Comparison of ENCODE assay signal across 18 cellular contexts in genomic region chr1:230422221-230422981, GRCh38. TPM values are rescaled to one million over a fixed set of nuclear protein-coding genes. Genes with fewer than 3 reads are reported as not detected.
DNase-seq lines count a peak whose midpoint lies in the region; ATAC-seq, FAIRE-seq and TF ChIP-seq lines count a peak whose summit lies in the region.
"Had no signal": no experiment of that assay in that cellular context is flagged by ENCODE, and none has a peak within 500 bp of the region (broad histone marks: within the 10 kb centered on the region; RNA-seq: fewer than 3 reads in every experiment).

No MANE protein-coding gene starts in this region.

- peaks cover 43% of the 10 kb centered on the region for H3K4me1 ChIP-seq in HUES64 (ENCODE audit: insufficient read depth, low read length)
- H3K4me1 ChIP-seq in OCI-LY3 (ENCODE audit: low read length): peaks cover 21% of the 10 kb centered on the region
- H3K4me1 ChIP-seq in kidney (ENCODE audit: control insufficient read depth in 1 of 2, insufficient read depth in 1 of 2, low read depth in 1 of 2, low read length in 2 of 2): peaks cover 0 to 9% of the 10 kb centered on the region in 2 donors
- no peaks in the 10 kb centered on the region for H3K4me1 ChIP-seq in HAP-1
- H3K4me1 ChIP-seq: SJCRH30 had no signal

- peak; percentile 80 for DNase-seq in DMS79 treated with DMSO at 0.1 percent for 48 hours (lab: John Stamatoyannopoulos, UW)
- peak; percentile 10 for DNase-seq in kidney tubule cell (ENCODE audit: low spot score)
- DNase-seq in kidney: no peak
- no peak for DNase-seq in HAP-1 (ENCODE audit: low spot score in 2 of 2)
- DNase-seq: activated CD4-positive, alpha-beta T cell treated with anti-CD3 and anti-CD28 coated beads, Interleukin-2, amount 10 ng/mL, durations not matched to agents 7 days and 5 days; activated naive CD8-positive, alpha-beta T cell treated with anti-CD3 and anti-CD28 coated beads, Interleukin-2, amount 10 ng/mL, durations not matched to agents 7 days and 5 days; activated T-cell treated with anti-CD3 and anti-CD28 coated beads, Interleukin-2, amount 50 U/mL, for 1 hour; erythroblast; islet precursor cell; MV-4-11; pancreas; SJCRH30 had no signal

- no peak for TF ChIP-seq CTCF in OCI-LY3 (IDR thresholded peaks at IDR 0.05; ENCODE audit: low read depth, low read length)
- no peak for TF ChIP-seq CTCF in kidney (IDR thresholded peaks at IDR 0.05; ENCODE audit: borderline replicate concordance, extremely low read depth, insufficient read depth)

- H3K27ac ChIP-seq in HUES64 (ENCODE audit: low read depth, low read length) (no peak overlapping the region; the same call in 1 of the 2 replicates), OCI-LY3 (ENCODE audit: low read length) (no peak overlapping the region), kidney (ENCODE audit: low read depth in 2 of 2, low read length in 2 of 2) (no peak overlapping the region)
- H3K27ac ChIP-seq: pancreas, SJCRH30 had no signal

- no peaks in the 10 kb centered on the region for H3K79me2 ChIP-seq in OCI-LY3 (ENCODE audit: low read length)

- H3K27me3 ChIP-seq in HUES64 (ENCODE audit: insufficient read depth, low read length) (peaks cover 36% of the 10 kb centered on the region), OCI-LY3 (ENCODE audit: low read depth, low read length) (peaks cover 15% of the 10 kb centered on the region; the same call in 1 of the 2 replicates), HAP-1 (ENCODE audit: low read depth) (peaks cover 5% of the 10 kb centered on the region)
- H3K27me3 ChIP-seq: pancreas, SJCRH30 had no signal

- H3K4me2 ChIP-seq in OCI-LY3 (ENCODE audit: low read length): peak overlapping the region; percentile 47
- H3K4me2 ChIP-seq: smooth muscle cell had no signal

- FAIRE-seq in kidney (lab: Jason Lieb, UNC): no peak
- FAIRE-seq: GM12878, pancreas had no signal

- H4K20me1 ChIP-seq in OCI-LY3 (ENCODE audit: insufficient read depth, low read length): no peaks in the 10 kb centered on the region

- H3K9ac ChIP-seq in HUES64 (ENCODE audit: low read depth, low read length) (no peak overlapping the region), OCI-LY3 (ENCODE audit: low read length) (no peak overlapping the region), kidney (ENCODE audit: low read length in 2 of 2) (no peak overlapping the region)

- H2AFZ ChIP-seq in OCI-LY3 (ENCODE audit: low read depth, low read length): 0 out of 2 replicates have a peak overlapping the region, but pooled peaks have one; percentile 34

- H3K36me3 ChIP-seq in HUES64 (ENCODE audit: insufficient read depth, low read length) (no peaks in the 10 kb centered on the region), OCI-LY3 (replicated peaks; ENCODE audit: low read depth, low read length) (no peaks in the 10 kb centered on the region), kidney (ENCODE audit: control insufficient read depth in 1 of 2, insufficient read depth in 2 of 2, low read length in 2 of 2) (no peaks in the 10 kb centered on the region), HAP-1 (replicated peaks) (no peaks in the 10 kb centered on the region)
- H3K36me3 ChIP-seq: pancreas had no signal

- WGBS in HUES64: 30% methylated on average over 11 of the region's 14 CpGs

- in situ Hi-C loops in HAP-1 (cut with MboI; ENCODE audit: low sequenced_read_pairs): no loop called here

- no peak for ATAC-seq in HG03378 (IDR thresholded peaks at IDR 0.05; ENCODE audit: unreplicated experiment)
- no peak for ATAC-seq in HG02885 (IDR thresholded peaks at IDR 0.05; ENCODE audit: poor library complexity, unreplicated experiment)
- ATAC-seq: GM12878, pancreas had no signal

- intact Hi-C loops in kidney (cut with DNase I): no loop called here

- no peaks in the 10 kb centered on the region for H3K9me3 ChIP-seq in HUES64 (ENCODE audit: insufficient read depth, low read depth, low read length)
- no peaks in the 10 kb centered on the region for H3K9me3 ChIP-seq in OCI-LY3 (ENCODE audit: insufficient read depth, low read length)
- no peaks in the 10 kb centered on the region for H3K9me3 ChIP-seq in kidney (ENCODE audit: control insufficient read depth in 1 of 2, low read length in 2 of 2)
- H3K9me3 ChIP-seq in HAP-1: no peaks in the 10 kb centered on the region
- H3K9me3 ChIP-seq: pancreas, SJCRH30 had no signal

- H3K4me3 ChIP-seq in HUES64 (ENCODE audit: low read length) (peak overlapping the region; percentile 15; the same call in 1 of the 2 replicates), OCI-LY3 (ENCODE audit: low read length) (0 out of 2 replicates have a peak overlapping the region, but pooled peaks have one; percentile 14), kidney (ENCODE audit: low read length in 2 of 2) (no peak overlapping the region), HAP-1 (no peak overlapping the region)
- H3K4me3 ChIP-seq: GM12878, pancreas, SJCRH30, smooth muscle cell had no signal

RNA-seq across cellular contexts. Expression of gene PGBD5, which starts 3.7 kb away (rescaled TPM):
- 11.9 TPM for polyA plus RNA-seq in HUES64 (2013, experiment 1 of 2)
- 11.0 TPM for polyA plus RNA-seq in HUES64 (2013, experiment 2 of 2)
- total RNA-seq in kidney: 3.7 TPM
- polyA plus RNA-seq in kidney (ENCODE audit: insufficient read depth, low read depth, low replicate concordance): 2.0 TPM
- total RNA-seq: activated CD4-positive, alpha-beta T cell treated with anti-CD3 and anti-CD28 coated beads, Interleukin-2, amount 10 ng/mL, durations not matched to agents 7 days and 5 days; activated naive CD8-positive, alpha-beta T cell treated with anti-CD3 and anti-CD28 coated beads, Interleukin-2, amount 10 ng/mL, durations not matched to agents 7 days and 5 days had no signal
- polyA plus RNA-seq: GM12878 had no signal

Comparison
In these comparisons a context has a peak if more than half of its experiments do, and no peak if none do; other contexts are left out.
1. DNase-seq: peak in DMS79 treated with DMSO at 0.1 percent for 48 hours (single experiment) and kidney tubule cell (single experiment); none in kidney (single experiment) and HAP-1 (0 of 2).
2. H3K4me3 ChIP-seq: peak in HUES64 (single experiment) and OCI-LY3 (single experiment); none in kidney (0 of 2) and HAP-1 (single experiment).